In the genomic region with DNA sequence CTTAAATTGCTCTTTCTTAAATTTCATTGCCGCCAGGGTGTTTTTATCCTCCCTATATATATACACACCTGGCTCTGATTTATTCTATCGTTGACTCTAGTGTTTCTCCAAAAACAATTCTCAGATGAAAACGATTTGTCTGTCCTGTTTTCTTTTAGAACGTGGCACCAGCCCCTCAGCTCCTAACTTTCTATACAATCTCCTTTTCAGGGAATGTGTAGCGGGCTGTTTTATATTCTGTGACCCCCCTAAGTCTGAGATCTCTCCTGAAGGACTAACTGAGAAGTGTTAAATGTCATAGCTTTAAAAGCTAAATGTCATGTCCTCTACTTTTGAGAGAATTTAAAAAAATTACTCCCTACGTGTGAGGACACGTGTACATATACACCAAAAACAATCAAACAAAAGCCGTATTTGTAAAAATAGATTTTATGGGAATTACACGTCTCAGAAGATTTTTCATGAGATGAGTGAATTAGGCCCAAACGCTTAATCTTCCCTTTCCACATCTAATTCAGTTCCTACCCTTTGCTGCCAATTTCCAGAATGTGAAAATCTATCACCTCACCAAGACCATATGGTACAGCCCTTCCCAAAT, we compare ENCODE assay signal across 9 cellular contexts. TPM values are rescaled to one million over a fixed set of nuclear protein-coding genes. Genes with fewer than 3 reads are reported as not detected.
DNase-seq lines count a peak whose midpoint lies in the region; ATAC-seq, FAIRE-seq and TF ChIP-seq lines count a peak whose summit lies in the region.
"Had no signal": no experiment of that assay in that cellular context is flagged by ENCODE, and none has a peak within 500 bp of the region (broad histone marks: within the 10 kb centered on the region; RNA-seq: fewer than 3 reads in every experiment).

No MANE protein-coding gene starts in this region.

- H3K4me3 Mint-ChIP-seq in stimulated activated naive CD8-positive, alpha-beta T cell treated with anti-CD3 and anti-CD28 coated beads, Interleukin-15, Interleukin-2, amounts not matched to agents 100 ng/mL and 50 ng/mL, for 24 hours, result peak overlapping the region; percentile 62
- H3K4me3 Mint-ChIP-seq in nephron progenitor cell, result peak overlapping the region; percentile 88

- peak overlapping the region; percentile 85 for H2AFZ ChIP-seq in endothelial cell of umbilical vein (ENCODE audit: low read depth, low read length)

- no peaks in the 10 kb centered on the region for H3K36me3 Mint-ChIP-seq in stimulated activated naive CD8-positive, alpha-beta T cell treated with anti-CD3 and anti-CD28 coated beads, Interleukin-15, Interleukin-2, amounts not matched to agents 100 ng/mL and 50 ng/mL, for 24 hours (ENCODE audit: low read depth)
- no peaks in the 10 kb centered on the region for H3K36me3 Mint-ChIP-seq in nephron progenitor cell (ENCODE audit: low read depth)

- no peaks in the 10 kb centered on the region for H3K9me1 ChIP-seq in endothelial cell of umbilical vein (replicated peaks; ENCODE audit: control insufficient read depth, extremely low read depth, insufficient read depth, low read length)

- DNase-seq in stimulated activated naive CD8-positive, alpha-beta T cell treated with anti-CD3 and anti-CD28 coated beads, Interleukin-15, Interleukin-2, amounts not matched to agents 100 U/mL and 50 U/mL, for 24 hours, result no peak
- DNase-seq in endothelial cell of umbilical vein (ENCODE audit: low read depth, low spot score), result no peak
- DNase-seq in nephron progenitor cell, result no peak
- no peak for DNase-seq in islet precursor cell
- DNase-seq in stimulated activated CD4-positive, alpha-beta T cell treated with anti-CD3 and anti-CD28 coated beads, Interleukin-15, amount 100 ng/mL, for 24 hours, result no peak
- DNase-seq in NK-92 (lab: John Stamatoyannopoulos, UW; ENCODE audit: unreplicated experiment), result no peak
- DNase-seq: effector memory CD8-positive, alpha-beta T cell had no signal

- no peaks in the 10 kb centered on the region for H3K79me2 ChIP-seq in endothelial cell of umbilical vein (ENCODE audit: control insufficient read depth, insufficient read depth, low read length)

- peaks cover 35 to 37% of the 10 kb centered on the region in 2 experiments for H3K27me3 ChIP-seq in endothelial cell of umbilical vein (ENCODE audit: control insufficient read depth in 2 of 2, insufficient read depth in 2 of 2, low read length in 2 of 2)

- CTCF ChIA-PET in endothelial cell of umbilical vein (lab: Charles Lee), result interaction anchor here (1.4 to 2.6 kb wide), 4 partner anchors 119 to 415 kb away, joined by 3 to 16 read pairs (median 4); no protein-coding TSS in a partner anchor

- H3K27ac Mint-ChIP-seq in stimulated activated naive CD8-positive, alpha-beta T cell treated with anti-CD3 and anti-CD28 coated beads, Interleukin-15, Interleukin-2, amounts not matched to agents 100 ng/mL and 50 ng/mL, for 24 hours, result no peak overlapping the region
- H3K27ac Mint-ChIP-seq in nephron progenitor cell, result peak overlapping the region; percentile 86
- H3K27ac Mint-ChIP-seq: effector memory CD8-positive, alpha-beta T cell had no signal

- no peaks in the 10 kb centered on the region for H4K20me1 ChIP-seq in endothelial cell of umbilical vein (replicated peaks; ENCODE audit: control insufficient read depth, extremely low read depth, insufficient read depth, low read length)

- H3K27me3 Mint-ChIP-seq in stimulated activated naive CD8-positive, alpha-beta T cell treated with anti-CD3 and anti-CD28 coated beads, Interleukin-15, Interleukin-2, amounts not matched to agents 100 ng/mL and 50 ng/mL, for 24 hours, result peaks cover 63% of the 10 kb centered on the region
- no peaks in the 10 kb centered on the region for H3K27me3 Mint-ChIP-seq in nephron progenitor cell (ENCODE audit: low read depth, poor library complexity)

- no peaks in the 10 kb centered on the region for H3K36me3 ChIP-seq in endothelial cell of umbilical vein (ENCODE audit: control insufficient read depth in 2 of 2, extremely low read depth in 1 of 2, insufficient read depth in 2 of 2, low read length in 2 of 2)

- BruUV-seq in endothelial cell of umbilical vein (replicated peaks; lab: Mats Ljungman, UMichigan), result no TSS peak

- H3K27ac ChIP-seq in endothelial cell of umbilical vein (ENCODE audit: insufficient read depth, low read depth, low read length), result no peak overlapping the region

- TF ChIP-seq CTCF in endothelial cell of umbilical vein (IDR thresholded peaks at IDR 0.05; ENCODE audit: extremely low read depth in 1 of 2, insufficient read depth in 1 of 2, low read depth in 1 of 2, low read length in 2 of 2), result no peak
- no peak for TF ChIP-seq CTCF in nephron progenitor cell (IDR thresholded peaks at IDR 0.05)

- POLR2A ChIA-PET in endothelial cell of umbilical vein (lab: Charles Lee), result no interaction called here

- intact Hi-C loops in endothelial cell of umbilical vein (cut with micrococcal nuclease), result no loop called here

- peak overlapping the region in 1 of 3 experiments; percentile 42 for H3K4me3 ChIP-seq in endothelial cell of umbilical vein (replicated peaks in 1 of 3; ENCODE audit: insufficient read depth in 1 of 3, low read depth in 1 of 3, low read length in 3 of 3)

- peaks cover 14% of the 10 kb centered on the region for H3K4me1 Mint-ChIP-seq in stimulated activated naive CD8-positive, alpha-beta T cell treated with anti-CD3 and anti-CD28 coated beads, Interleukin-15, Interleukin-2, amounts not matched to agents 100 ng/mL and 50 ng/mL, for 24 hours (ENCODE audit: low read depth)
- peaks cover 66% of the 10 kb centered on the region for H3K4me1 Mint-ChIP-seq in nephron progenitor cell

- ATAC-seq in stimulated activated naive CD8-positive, alpha-beta T cell treated with anti-CD3 and anti-CD28 coated beads, Interleukin-15, Interleukin-2, amounts not matched to agents 100 U/mL and 50 U/mL, for 24 hours, result no peak
- ATAC-seq in GM21526 (IDR thresholded peaks at IDR 0.05; ENCODE audit: low FRiP score, unreplicated experiment), result no peak
- ATAC-seq: effector memory CD8-positive, alpha-beta T cell had no signal

- H3K4me1 ChIP-seq in endothelial cell of umbilical vein (ENCODE audit: control insufficient read depth, extremely low read depth, insufficient read depth, low read length), result peaks cover 12% of the 10 kb centered on the region

- H3K9me3 Mint-ChIP-seq in stimulated activated naive CD8-positive, alpha-beta T cell treated with anti-CD3 and anti-CD28 coated beads, Interleukin-15, Interleukin-2, amounts not matched to agents 100 ng/mL and 50 ng/mL, for 24 hours, result no peaks in the 10 kb centered on the region
- no peaks in the 10 kb centered on the region for H3K9me3 Mint-ChIP-seq in nephron progenitor cell
- H3K9me3 Mint-ChIP-seq: effector memory CD8-positive, alpha-beta T cell had no signal

- TF ChIP-seq POLR2A in endothelial cell of umbilical vein (IDR thresholded peaks at IDR 0.05; ENCODE audit: low read depth, low read length), result no peak

- H3K9ac ChIP-seq in endothelial cell of umbilical vein (replicated peaks; ENCODE audit: extremely low read depth, insufficient read depth, low read length), result no peak overlapping the region

- peak overlapping the region; percentile 74 for H3K4me2 ChIP-seq in endothelial cell of umbilical vein (ENCODE audit: insufficient read depth, low read length)

- H3K9me3 ChIP-seq in endothelial cell of umbilical vein (replicated peaks; ENCODE audit: control insufficient read depth, insufficient read depth, low read length), result no peaks in the 10 kb centered on the region

- dilution Hi-C loops in endothelial cell of umbilical vein (cut with MboI; ENCODE audit: extremely low pct_ligation_motif_present, low sequenced_read_pairs), result no loop called here

- no peak for FAIRE-seq in endothelial cell of umbilical vein (lab: Jason Lieb, UNC)

TF ChIP-seq in endothelial cell of umbilical vein, 7 proteins besides CTCF, POLR2A, EP300 and RAD21:
- no peak for TF ChIP-seq FOS (IDR thresholded peaks at IDR 0.05; ENCODE audit: borderline replicate concordance, insufficient read depth, low read length)
- no peak for TF ChIP-seq EZH2 (IDR thresholded peaks at IDR 0.05; ENCODE audit: borderline replicate concordance, low read depth, low read length, severe bottlenecking)
- TF ChIP-seq MYC (IDR thresholded peaks at IDR 0.05; ENCODE audit: low read depth, low read length), result no peak
- no peak for TF ChIP-seq JUN (IDR thresholded peaks at IDR 0.05; ENCODE audit: borderline replicate concordance, insufficient read depth, insufficient read length, low read depth)
- TF ChIP-seq, protein P1, sequence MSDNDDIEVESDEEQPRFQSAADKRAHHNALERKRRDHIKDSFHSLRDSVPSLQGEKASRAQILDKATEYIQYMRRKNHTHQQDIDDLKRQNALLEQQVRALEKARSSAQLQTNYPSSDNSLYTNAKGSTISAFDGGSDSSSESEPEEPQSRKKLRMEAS (IDR thresholded peaks at IDR 0.05; ENCODE audit: insufficient read depth, insufficient read length), result no peak
- no peak for TF ChIP-seq POLR2AphosphoS5 (IDR thresholded peaks at IDR 0.05; ENCODE audit: insufficient read depth, low read depth, low read length)
- no peak for TF ChIP-seq GATA2 (IDR thresholded peaks at IDR 0.05; ENCODE audit: insufficient read depth, insufficient read length, low read depth, low read length)

RNA-seq across cellular contexts. Expression of a gene that starts 0.8 kb away (rescaled TPM):
- 0.25 and 0.35 TPM in 2 replicates for total RNA-seq in endothelial cell of umbilical vein
- 0.08 and 0.35 TPM in 2 replicates for polyA plus RNA-seq in endothelial cell of umbilical vein
- polyA plus RNA-seq in endothelial cell of umbilical vein (2011; cell fraction: cytosol; rRNA removed), result 0.10 and 0.17 TPM in 2 replicates
- 0.74 and 0.94 TPM in 2 replicates for polyA plus RNA-seq in endothelial cell of umbilical vein (2011; cell fraction: nucleus; rRNA removed)
- polyA plus RNA-seq in endothelial cell of umbilical vein (2012), result not detected in 2 replicates
- polyA minus RNA-seq in endothelial cell of umbilical vein, result 0.61 and 2.1 TPM in 2 replicates
- 0.41 TPM for polyA minus RNA-seq in endothelial cell of umbilical vein (2011; cell fraction: cytosol; rRNA and poly(A)+ RNA removed)
- 0.43 and 0.77 TPM in 2 replicates for polyA minus RNA-seq in endothelial cell of umbilical vein (2011; cell fraction: nucleus; rRNA and poly(A)+ RNA removed)
